18 cellular contexts compared by ENCODE assay signal in the genomic region with DNA sequence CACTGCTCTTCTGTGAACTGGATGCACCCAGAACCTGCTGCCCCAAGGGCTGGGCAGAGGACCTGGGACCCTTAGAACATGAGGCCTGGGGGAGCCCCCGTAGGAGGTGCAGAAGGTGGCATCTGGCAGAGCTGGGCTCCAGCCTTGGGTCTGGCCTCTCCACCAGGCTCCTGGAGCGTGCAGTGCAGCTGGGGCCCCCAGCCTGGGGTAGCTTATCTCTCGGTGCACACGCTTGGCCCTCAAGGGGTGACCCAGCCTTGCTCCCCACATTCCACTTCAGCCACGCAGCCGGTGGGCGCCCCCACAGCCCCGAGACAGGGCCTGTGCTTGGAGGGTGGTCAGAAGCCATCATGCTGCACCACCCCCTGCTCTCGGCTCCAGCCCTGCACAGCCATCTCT. TPM values are rescaled to one million over a fixed set of nuclear protein-coding genes. Genes with fewer than 3 reads are reported as not detected.
DNase-seq lines count a peak whose midpoint lies in the region; ATAC-seq, FAIRE-seq and TF ChIP-seq lines count a peak whose summit lies in the region.
"Had no signal": no experiment of that assay in that cellular context is flagged by ENCODE, and none has a peak within 500 bp of the region (broad histone marks: within the 10 kb centered on the region; RNA-seq: fewer than 3 reads in every experiment).

No MANE protein-coding gene starts in this region.

- TF ChIP-seq RAD21 in A549 (conservative IDR thresholded peaks at IDR 0.05 in 1 of 2, IDR thresholded peaks at IDR 0.05 in 1 of 2) (no peak), K562 (CRISPR knock-in tag; conservative IDR thresholded peaks at IDR 0.05 in 1 of 2, IDR thresholded peaks at IDR 0.05 in 1 of 2) (no peak)

- TF ChIP-seq EP300 in A549 (IDR thresholded peaks at IDR 0.05) (no peak), K562 (IDR thresholded peaks at IDR 0.05; ENCODE audit: low read length) (no peak)

- in situ Hi-C loops in K562 (cut with MboI): no loop called here

- TF ChIP-seq CTCF in A549 (IDR thresholded peaks at IDR 0.05): no peak
- no peak for TF ChIP-seq CTCF in K562 (IDR thresholded peaks at IDR 0.05 in 2 of 3, conservative IDR thresholded peaks at IDR 0.05 in 1 of 3; ENCODE audit: insufficient read depth in 2 of 3, low read depth in 1 of 3, low read length in 3 of 3)
- no peak for TF ChIP-seq CTCF in neural crest cell (conservative IDR thresholded peaks at IDR 0.05)

- H3K4me3 ChIP-seq in A549 (no peak overlapping the region), H7 (ENCODE audit: insufficient read depth, low read depth, low read length) (no peak overlapping the region), K562 (no peak overlapping the region)
- H3K4me3 ChIP-seq: BLaER1, MG63, PC-9 had no signal

- H3K36me3 Mint-ChIP-seq in neural crest cell (ENCODE audit: low read depth): peaks cover 6% of the 10 kb centered on the region

- H3K4me2 ChIP-seq in A549 (no peak overlapping the region), K562 (ENCODE audit: insufficient read depth, low read length) (peak overlapping the region; percentile 56)
- H3K4me2 ChIP-seq: PC-9 had no signal

- H3K4me1 ChIP-seq in A549: no peaks in the 10 kb centered on the region
- H3K4me1 ChIP-seq in K562 (replicated peaks in 1 of 2; ENCODE audit: control insufficient read depth in 2 of 2, insufficient read depth in 2 of 2, low read length in 2 of 2): peaks cover 30 to 33% of the 10 kb centered on the region in 2 experiments

- no peak for FAIRE-seq in A549 (lab: Jason Lieb, UNC)
- FAIRE-seq in K562 (lab: Jason Lieb, UNC): no peak
- FAIRE-seq: GM19239 had no signal

- H3K9ac ChIP-seq in K562 (ENCODE audit: insufficient read depth in 1 of 2, low read depth in 2 of 2, low read length in 2 of 2): peak overlapping the region; percentile 41 to 87
- H3K9ac ChIP-seq: BLaER1 had no signal

- H3K9me3 ChIP-seq in A549 (no peaks in the 10 kb centered on the region), K562 (replicated peaks; ENCODE audit: control insufficient read depth, insufficient read depth, low read depth, low read length) (no peaks in the 10 kb centered on the region)
- H3K9me3 ChIP-seq: BLaER1, MG63 had no signal

- H2AFZ ChIP-seq in K562 (ENCODE audit: low read depth, low read length): peak overlapping the region; percentile 96
- H2AFZ ChIP-seq: PC-9 had no signal

- CTCF ChIA-PET in A549 (lab: Yijun Ruan, JAX) (interaction anchor here (0.9 to 2.1 kb wide), 5 partner anchors 15 to 200 kb away, joined by 3 to 7 read pairs (median 5); no protein-coding TSS in a partner anchor), K562 (lab: Yijun Ruan, JAX; ENCODE audit: low intra/inter-chr PET ratio) (no interaction called here)

- H3K4me1 Mint-ChIP-seq in neural crest cell: peaks cover 16% of the 10 kb centered on the region

- no peak overlapping the region for H3K27ac ChIP-seq in A549
- peak overlapping the region; percentile 42 for H3K27ac ChIP-seq in K562 (ENCODE audit: extremely low read depth, low read depth, low read length)
- no peak overlapping the region for H3K27ac ChIP-seq in substantia nigra (ENCODE audit: low read depth, low read length, poor library complexity, severe bottlenecking)
- H3K27ac ChIP-seq: PC-9 had no signal

- POLR2A ChIA-PET in A549 (lab: Yijun Ruan, JAX): no interaction called here
- POLR2A ChIA-PET in K562 (lab: Yijun Ruan, JAX): interaction anchor here (0.9 to 1.1 kb wide), 3 partner anchors 12 to 73 kb away, joined by 3 to 4 read pairs (median 3); no protein-coding TSS in a partner anchor

- peak; percentile 12 to 18; a peak in 4 of 6 replicates for ATAC-seq in A549
- ATAC-seq in K562: peak; percentile 65
- no peak for ATAC-seq in HG02840 (IDR thresholded peaks at IDR 0.05; ENCODE audit: low FRiP score, unreplicated experiment)
- no peak for ATAC-seq in GM19397 (IDR thresholded peaks at IDR 0.05; ENCODE audit: unreplicated experiment)

- intact Hi-C loops in K562 (cut with micrococcal nuclease): no loop called here

- H3K27me3 Mint-ChIP-seq in neural crest cell (ENCODE audit: low read depth): peaks cover 13% of the 10 kb centered on the region

- H3K9me1 ChIP-seq in K562 (ENCODE audit: control insufficient read depth, insufficient read depth, low read length): no peaks in the 10 kb centered on the region

- H3K9me3 Mint-ChIP-seq in neural crest cell: no peaks in the 10 kb centered on the region

- no peaks in the 10 kb centered on the region for H4K20me1 ChIP-seq in K562 (replicated peaks; ENCODE audit: control insufficient read depth, insufficient read depth, low read length)
- H4K20me1 ChIP-seq: BLaER1 had no signal

- H3K27ac Mint-ChIP-seq in neural crest cell (ENCODE audit: unreplicated experiment): no peak overlapping the region

- no peaks in the 10 kb centered on the region for H3K27me3 ChIP-seq in H7 (ENCODE audit: control insufficient read depth, insufficient read depth, low read length)
- no peaks in the 10 kb centered on the region for H3K27me3 ChIP-seq in K562 (ENCODE audit: control insufficient read depth in 2 of 2, insufficient read depth in 2 of 2, low read length in 2 of 2)
- H3K27me3 ChIP-seq: BLaER1, MG63 had no signal

- 86% methylated on average over 9 of the region's 9 CpGs for WGBS in A549 (ENCODE audit: missing lambda C conversion rate)
- WGBS in K562 (ENCODE audit: insufficient coverage, low coverage, missing lambda C conversion rate): 7% methylated on average over 7 of the region's 9 CpGs

- DNase-seq in A549 (ENCODE audit: low read depth in 1 of 2, low spot score in 1 of 2) (no peak), H7 (peak; percentile 68), K562 (ENCODE audit: extremely low read depth in 1 of 4, low spot score in 3 of 4) (peak; percentile 67 to 80 (median 68)), neural crest cell (ENCODE audit: low read depth, low spot score) (no peak), substantia nigra (lab: John Stamatoyannopoulos, UW) (no peak)
- DNase-seq in activated naive CD4-positive, alpha-beta T cell treated with Interleukin-2 at 50 U/mL for 16 hours: no peak
- DNase-seq: NCI-H1092 treated with DMSO at 0.1 percent for 48 hours, NCI-H2081 treated with DMSO at 0.1 percent for 48 hours, NCI-H524, PC-9 had no signal

- H3K36me3 ChIP-seq in H7 (replicated peaks; ENCODE audit: control insufficient read depth, insufficient read depth, low read length): no peaks in the 10 kb centered on the region
- H3K36me3 ChIP-seq in K562 (ENCODE audit: control insufficient read depth, insufficient read depth, low read length): no peaks in the 10 kb centered on the region
- H3K36me3 ChIP-seq: BLaER1, MG63 had no signal

- no peak for TF ChIP-seq POLR2A in A549 (IDR thresholded peaks at IDR 0.05; ENCODE audit: low read length)
- TF ChIP-seq POLR2A in K562 (conservative IDR thresholded peaks at IDR 0.05): no peak

- H3K79me2 ChIP-seq in K562 (ENCODE audit: control insufficient read depth, insufficient read depth, low read length): no peaks in the 10 kb centered on the region

- BruUV-seq in K562 (replicated peaks; lab: Mats Ljungman, UMichigan): no TSS peak

- peak overlapping the region; percentile 18 for H3K4me3 Mint-ChIP-seq in neural crest cell

TF ChIP-seq in A549, 52 proteins besides CTCF, POLR2A, EP300 and RAD21 (continues in another document):
- TF ChIP-seq HOXB5 (CRISPR knock-in tag; IDR thresholded peaks at IDR 0.05) (no peak), CBX2 (IDR thresholded peaks at IDR 0.05; ENCODE audit: borderline replicate concordance, low read depth) (no peak), CBX8 (IDR thresholded peaks at IDR 0.05) (no peak), NPAS2 (CRISPR knock-in tag; IDR thresholded peaks at IDR 0.05; ENCODE audit: borderline replicate concordance) (no peak), CHD2 (IDR thresholded peaks at IDR 0.05; ENCODE audit: low read length, partially characterized antibody) (no peak)

TF ChIP-seq in K562, 482 proteins besides CTCF, POLR2A, EP300 and RAD21 (continues in another document):
- TF ChIP-seq SLC30A9 (CRISPR knock-in tag; IDR thresholded peaks at IDR 0.05): no peak
- TF ChIP-seq CBFA2T3 (IDR thresholded peaks at IDR 0.05): peak; percentile 80
- no peak for TF ChIP-seq ZNF780A (CRISPR knock-in tag; IDR thresholded peaks at IDR 0.05)

RNA-seq across cellular contexts. Expression of a gene that starts 5.6 kb away (rescaled TPM):
- polyA plus RNA-seq in A549 (2011; rRNA removed) (not detected in 2 replicates), A549 (2017; fragmentation: RNase III; extraction: RNeasy Plus Mini Kit Qiagen cat#74134 plus additional on column Dnase treatment) (not detected in 3 replicates), K562 (2011; rRNA removed) (0.11 TPM in 1 of 2 replicates, not detected in the other), K562 (2014; fragmentation: Illumina TruSeq; extraction: Trizol) (not detected in 2 replicates), K562 (2014; fragmentation: Nextera tagmentation; extraction: Ambion mirVana) (not detected), K562 (2014; rRNA removed) (not detected in 2 replicates)
- polyA plus RNA-seq in A549 (2012; cell fraction: cytosol; rRNA removed): 0.05 TPM in 1 of 2 replicates, not detected in the other
- 0.04 and 0.05 TPM in 2 replicates for polyA plus RNA-seq in A549 (2012; cell fraction: nucleus; rRNA removed)
- not detected in 2 replicates for polyA minus RNA-seq in A549 (2011; rRNA and poly(A)+ RNA removed)
- total RNA-seq in H7 (2014; rRNA removed; shearing (Covaris generic)): 0.30 and 0.73 TPM in 2 replicates
- 0.65 TPM in 1 of 2 replicates, not detected in the other for total RNA-seq in K562 (2011; cell fraction: chromatin; rRNA removed; ENCODE audit: low replicate concordance)
- not detected in 2 replicates for total RNA-seq in K562 (2011; cell fraction: nucleolus; rRNA removed)
- total RNA-seq in K562 (2011; cell fraction: nucleoplasm; rRNA removed): 0.15 TPM in 1 of 2 replicates, not detected in the other
- total RNA-seq in K562 (2014; rRNA removed) (0.32 TPM in 1 of 2 replicates, not detected in the other), K562 (2014; rRNA removed; fragmentation: Illumina TruSeq; extraction: Trizol) (not detected in 2 replicates), K562 (2015; rRNA removed; fragmentation: Illumina TruSeq; extraction: Trizol) (not detected in 2 replicates), K562 (2021) (0.20 and 0.40 TPM in 2 replicates), neural crest cell (0.35 and 0.50 TPM in 2 replicates)
- polyA plus RNA-seq in K562 (2011; cell fraction: cytosol; rRNA removed): 0.49 TPM in 1 of 2 replicates, not detected in the other
- polyA plus RNA-seq in K562 (2011; cell fraction: nucleus; rRNA removed): 0.26 TPM in 1 of 2 replicates, not detected in the other
- not detected in 2 replicates for polyA plus RNA-seq in K562 (2012)
- polyA minus RNA-seq in K562 (2011; rRNA and poly(A)+ RNA removed): not detected in 2 replicates
- not detected in 2 replicates for polyA minus RNA-seq in K562 (2011; cell fraction: cytosol; rRNA and poly(A)+ RNA removed)
- 0.27 TPM in 1 of 2 replicates, not detected in the other for polyA minus RNA-seq in K562 (2011; cell fraction: nucleus; rRNA and poly(A)+ RNA removed)
- total RNA-seq: A172, Daoy, SK-MEL-5 had no signal

Comparison
In these comparisons a context has a peak if more than half of its experiments do, and no peak if none do; other contexts are left out.
1. ATAC-seq: peak in A549 (2 of 2) and K562 (single experiment); none in HG02840 (single experiment) and GM19397 (single experiment).
2. DNase-seq: peak in H7 (single experiment) and K562 (4 of 4); none in A549 (0 of 2), neural crest cell (single experiment), activated naive CD4-positive, alpha-beta T cell treated with Interleukin-2 at 50 U/mL for 16 hours (single experiment) and substantia nigra (0 of 49).